In the genomic region with DNA sequence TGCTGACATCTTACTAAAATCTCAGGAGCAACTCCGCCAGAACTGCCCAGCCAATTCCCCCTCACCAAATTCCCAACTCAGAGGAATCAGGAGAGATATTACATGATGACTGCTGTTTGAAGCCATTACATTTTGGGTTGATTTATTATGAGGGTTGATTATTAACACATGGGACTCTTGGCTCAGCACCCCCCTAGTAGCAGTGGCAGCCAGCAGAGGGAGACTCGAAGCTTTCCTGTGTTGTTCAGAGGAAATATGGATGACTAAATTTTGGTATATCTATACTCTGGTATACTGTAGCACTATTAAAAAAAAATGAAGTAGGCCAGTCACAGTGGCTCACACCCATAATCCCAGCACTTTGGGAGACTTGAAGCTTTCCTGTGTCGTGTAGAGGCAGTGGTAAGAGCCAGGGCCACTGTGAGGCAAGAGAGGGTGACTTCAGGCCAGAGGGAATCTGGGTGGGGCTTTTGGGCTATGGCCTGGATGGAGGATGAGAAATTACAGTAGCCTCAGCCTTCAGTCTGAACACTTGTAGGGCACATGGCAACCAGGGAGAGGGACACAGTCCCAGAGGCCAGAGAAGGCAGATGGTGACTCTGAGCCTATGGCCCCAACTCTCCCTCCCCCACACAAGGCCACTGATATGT, we compare ENCODE assay signal across 10 cellular contexts.
DNase-seq lines count a peak whose midpoint lies in the region; ATAC-seq and TF ChIP-seq lines count a peak whose summit lies in the region.
"Had no signal": no experiment of that assay in that cellular context is flagged by ENCODE, and none has a peak within 500 bp of the region (broad histone marks: within the 10 kb centered on the region; RNA-seq: fewer than 3 reads in every experiment).

No MANE protein-coding gene starts in this region.

- H3K4me1 Mint-ChIP-seq in osteocyte (ENCODE audit: unreplicated experiment): no peaks in the 10 kb centered on the region

- DNase-seq in DMS53 (lab: John Stamatoyannopoulos, UW): peak; percentile 46
- no peak for DNase-seq in DMS53 treated with DMSO at 0.1 percent for 48 hours (lab: John Stamatoyannopoulos, UW; ENCODE audit: unreplicated experiment)
- DNase-seq in brain microvascular endothelial cell: no peak
- no peak for DNase-seq in osteocyte (ENCODE audit: extremely low spot score, unreplicated experiment)
- no peak for DNase-seq in coronary artery (ENCODE audit: low spot score)
- DNase-seq in NCI-H1092 (lab: John Stamatoyannopoulos, UW): no peak
- DNase-seq: anterior cingulate cortex, NCI-H226 had no signal

- no peaks in the 10 kb centered on the region for H3K36me3 Mint-ChIP-seq in osteocyte (ENCODE audit: unreplicated experiment)

- no peak overlapping the region for H3K4me3 Mint-ChIP-seq in osteocyte (ENCODE audit: unreplicated experiment)

- in situ Hi-C loops in brain microvascular endothelial cell (cut with HindIII; ENCODE audit: low pct_ligation_motif_present, low sequenced_read_pairs): no loop called here

- H3K4me3 ChIP-seq in brain microvascular endothelial cell (ENCODE audit: low read depth, low read length): no peak overlapping the region
- H3K4me3 ChIP-seq in coronary artery: no peak overlapping the region

- H3K36me3 ChIP-seq in brain microvascular endothelial cell (replicated peaks): no peaks in the 10 kb centered on the region

- no peaks in the 10 kb centered on the region for H3K9me3 Mint-ChIP-seq in osteocyte (ENCODE audit: unreplicated experiment)

- peaks cover 26% of the 10 kb centered on the region for H3K27me3 Mint-ChIP-seq in osteocyte (ENCODE audit: unreplicated experiment)

- peaks cover 13% of the 10 kb centered on the region for H3K27me3 ChIP-seq in brain microvascular endothelial cell (replicated peaks)

- TF ChIP-seq CTCF in LNCAP (IDR thresholded peaks at IDR 0.05): peak; percentile 29; the same call in 1 of the 2 replicates
- peak; percentile 71 for TF ChIP-seq CTCF in brain microvascular endothelial cell (IDR thresholded peaks at IDR 0.05; ENCODE audit: low read depth, low read length, missing control alignments)
- TF ChIP-seq CTCF in osteocyte (IDR thresholded peaks at IDR 0.05): peak; percentile 46
- TF ChIP-seq CTCF in coronary artery (IDR thresholded peaks at IDR 0.05): no peak

- no peak overlapping the region for H3K27ac Mint-ChIP-seq in osteocyte (ENCODE audit: unreplicated experiment)

- ATAC-seq in GM18867 (IDR thresholded peaks at IDR 0.05; ENCODE audit: unreplicated experiment): no peak

- H3K27ac ChIP-seq in brain microvascular endothelial cell (no peak overlapping the region), coronary artery (no peak overlapping the region)
